In the genomic region with DNA sequence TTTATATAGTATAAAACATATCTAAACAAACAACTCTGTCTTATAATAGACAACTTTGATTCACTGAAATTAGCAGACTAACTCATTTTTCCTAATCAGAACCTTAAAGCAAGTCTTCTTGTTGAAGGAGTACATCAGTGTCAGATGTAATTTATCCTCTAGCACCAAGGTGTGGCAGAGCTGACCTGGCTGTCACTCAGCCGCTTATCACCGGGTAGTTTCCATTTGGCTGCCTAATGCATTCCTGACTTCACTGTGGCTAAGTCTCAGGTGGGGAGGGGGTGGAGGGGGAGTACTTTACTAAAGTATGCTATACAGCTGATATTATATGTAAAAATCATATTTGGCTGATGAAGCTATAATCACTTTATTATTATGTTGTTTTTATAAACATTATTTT, we compare ENCODE assay signal across 13 cellular contexts.
A peak's percentile ranks its signal among the peaks of the same experiment; 100 is the strongest.
DNase-seq lines count a peak whose midpoint lies in the region; ATAC-seq, FAIRE-seq and TF ChIP-seq lines count a peak whose summit lies in the region.
"Had no signal": no experiment of that assay in that cellular context is flagged by ENCODE, and none has a peak within 500 bp of the region (broad histone marks: within the 10 kb centered on the region; RNA-seq: fewer than 3 reads in every experiment).

No MANE protein-coding gene starts in this region.

- peak overlapping the region; percentile 24; the same call in 1 of the 2 replicates for H3K4me2 ChIP-seq in KMS-11
- H3K4me2 ChIP-seq in mammary epithelial cell (ENCODE audit: insufficient read depth, low read depth, low read length), result peak overlapping the region; percentile 40
- H3K4me2 ChIP-seq in osteoblast (ENCODE audit: insufficient read depth, low read length), result peak overlapping the region; percentile 77

- CTCF ChIA-PET in activated CD4-positive, alpha-beta T cell treated with anti-CD3 and anti-CD28 coated beads for 36 hours (lab: Charles Lee), result interaction anchor here (1.1 to 1.6 kb wide), 2 partner anchors 10 to 37 kb away, joined by 4 to 5 read pairs; no protein-coding TSS in a partner anchor
- CTCF ChIA-PET in mammary epithelial cell (lab: Charles Lee; ENCODE audit: low non-redundant PET), result interaction anchor here (0.7 kb wide), 1 partner anchor 210 kb away, joined by 3 read pairs; no protein-coding TSS in a partner anchor

- in situ Hi-C loops in mammary epithelial cell (cut with MboI; ENCODE audit: low sequenced_read_pairs in 2 of 2), result no loop called here

- WGBS in mammary epithelial cell (ENCODE audit: low coverage, missing lambda C conversion rate), result 90% methylated on average over 2 of the region's 2 CpGs

- no peak overlapping the region for H3K27ac ChIP-seq in KMS-11
- no peak overlapping the region for H3K27ac ChIP-seq in mammary epithelial cell (ENCODE audit: insufficient read depth, low read depth, low read length)
- H3K27ac ChIP-seq in osteoblast (ENCODE audit: low read depth, low read length), result peak overlapping the region; percentile 52
- H3K27ac ChIP-seq: esophagus squamous epithelium, psoas muscle had no signal

- intact Hi-C loops in activated CD4-positive, alpha-beta T cell treated with anti-CD3 and anti-CD28 coated beads for 36 hours (cut with DNase I, micrococcal nuclease), result loop anchor here (1.0 kb wide), 1 partner anchor 37 kb away; no protein-coding TSS in a partner anchor
- intact Hi-C loops in mammary epithelial cell (cut with micrococcal nuclease), result no loop called here

- no peak for TF ChIP-seq CTCF in KMS-11 (conservative IDR thresholded peaks at IDR 0.05; ENCODE audit: low read depth, low read length)
- no peak for TF ChIP-seq CTCF in mammary epithelial cell (conservative IDR thresholded peaks at IDR 0.05 in 1 of 2, IDR thresholded peaks at IDR 0.05 in 1 of 2; ENCODE audit: extremely low read depth in 1 of 2, insufficient read depth in 1 of 2, low read depth in 1 of 2, low read length in 2 of 2)
- TF ChIP-seq CTCF in osteoblast (IDR thresholded peaks at IDR 0.05; ENCODE audit: extremely low read depth, low read depth, low read length), result no peak

- H3K9ac ChIP-seq in KMS-11, result no peak overlapping the region
- no peak overlapping the region for H3K9ac ChIP-seq in mammary epithelial cell (ENCODE audit: insufficient read depth, low read length)

- H2AFZ ChIP-seq in KMS-11 (ENCODE audit: low read depth) (no peak overlapping the region), mammary epithelial cell (ENCODE audit: low read depth, low read length) (no peak overlapping the region), osteoblast (ENCODE audit: low read length) (no peak overlapping the region)

- POLR2A ChIA-PET in activated CD4-positive, alpha-beta T cell treated with anti-CD3 and anti-CD28 coated beads for 36 hours (lab: Charles Lee), result interaction anchor here (2.1 kb wide), 1 partner anchor 37 kb away, joined by 11 read pairs; no protein-coding TSS in a partner anchor

- dilution Hi-C loops in mammary epithelial cell (cut with HindIII; ENCODE audit: low sequenced_read_pairs), result no loop called here

- H3K9me3 ChIP-seq in mammary epithelial cell (replicated peaks; ENCODE audit: insufficient read depth, low read length), result no peaks in the 10 kb centered on the region
- no peaks in the 10 kb centered on the region for H3K9me3 ChIP-seq in osteoblast (ENCODE audit: low read depth, low read length)
- H3K9me3 ChIP-seq: esophagus squamous epithelium, psoas muscle had no signal

- H3K9me3 Mint-ChIP-seq in activated CD4-positive, alpha-beta T cell treated with anti-CD3 and anti-CD28 coated beads for 36 hours (ENCODE audit: low read depth), result no peaks in the 10 kb centered on the region
- H3K9me3 Mint-ChIP-seq: stimulated activated effector memory CD8-positive, alpha-beta T cell treated with anti-CD3 and anti-CD28 coated beads, Interleukin-12 subunit alpha, Interleukin-12 subunit beta, amount 100 ng/mL, for 72 hours had no signal

- no peak for FAIRE-seq in GM12892 (lab: Jason Lieb, UNC)

- TF ChIP-seq POLR2A in GM12892 (IDR thresholded peaks at IDR 0.05; ENCODE audit: low read depth, low read length), result no peak

- H3K36me3 ChIP-seq in KMS-11 (ENCODE audit: insufficient read depth) (no peaks in the 10 kb centered on the region), mammary epithelial cell (ENCODE audit: insufficient read depth, low read length) (no peaks in the 10 kb centered on the region), osteoblast (ENCODE audit: insufficient read depth, low read length) (peaks cover 16% of the 10 kb centered on the region)

- H4K20me1 ChIP-seq in KMS-11 (ENCODE audit: insufficient read depth), result 0 out of 2 replicates have a peak, but pooled peaks cover 4% of the 10 kb centered on the region
- peaks cover 2% of the 10 kb centered on the region for H4K20me1 ChIP-seq in mammary epithelial cell (ENCODE audit: insufficient read depth, low read length)
- peaks cover under 1% of the 10 kb centered on the region for H4K20me1 ChIP-seq in osteoblast (ENCODE audit: insufficient read depth, low read length)

- H3K4me1 ChIP-seq in KMS-11 (ENCODE audit: low read depth, poor library complexity, severe bottlenecking) (peaks cover 42% of the 10 kb centered on the region), mammary epithelial cell (ENCODE audit: insufficient read depth, low read length) (peaks cover 15% of the 10 kb centered on the region), osteoblast (ENCODE audit: insufficient read depth, low read length) (peaks cover 65% of the 10 kb centered on the region)
- H3K4me1 ChIP-seq: psoas muscle had no signal

- H3K79me2 ChIP-seq in KMS-11 (ENCODE audit: insufficient read depth, low read depth) (no peaks in the 10 kb centered on the region), mammary epithelial cell (ENCODE audit: insufficient read depth, low read length) (peaks cover 34% of the 10 kb centered on the region), osteoblast (ENCODE audit: insufficient read depth, low read length) (peaks cover 92% of the 10 kb centered on the region)

- no peak for ATAC-seq in activated CD4-positive, alpha-beta T cell treated with anti-CD3 and anti-CD28 coated beads for 36 hours
- no peak for ATAC-seq in HG03095 (IDR thresholded peaks at IDR 0.05; ENCODE audit: unreplicated experiment)

- H3K4me1 Mint-ChIP-seq in activated CD4-positive, alpha-beta T cell treated with anti-CD3 and anti-CD28 coated beads for 36 hours, result peaks cover 52% of the 10 kb centered on the region

- BruUV-seq in mammary epithelial cell (replicated peaks; lab: Mats Ljungman, UMichigan), result no TSS peak

- DNase-seq in activated CD4-positive, alpha-beta T cell treated with anti-CD3 and anti-CD28 coated beads for 36 hours, result peak; percentile 17
- DNase-seq in activated CD4-positive, alpha-beta T cell treated with anti-CD3 and anti-CD28 coated beads, Interleukin-2, amount 50 U/mL, for 48 hours, result no peak
- DNase-seq in mammary epithelial cell (no peak), osteoblast (ENCODE audit: insufficient read length, low spot score, missing footprints) (no peak), GM12892 (ENCODE audit: insufficient read length) (no peak)
- no peak for DNase-seq in activated effector memory CD4-positive, alpha-beta T cell treated with Interleukin-2 at 50 U/mL for 16 hours
- DNase-seq: esophagus squamous epithelium, midbrain, NCI-H1436 treated with DMSO at 0.1 percent for 48 hours, psoas muscle had no signal

- peak overlapping the region; percentile 70 for H3K27ac Mint-ChIP-seq in activated CD4-positive, alpha-beta T cell treated with anti-CD3 and anti-CD28 coated beads for 36 hours

- H3K36me3 Mint-ChIP-seq in activated CD4-positive, alpha-beta T cell treated with anti-CD3 and anti-CD28 coated beads for 36 hours (ENCODE audit: low read depth), result peaks cover 10% of the 10 kb centered on the region

- H3K4me3 ChIP-seq in KMS-11 (IDR thresholded peaks at IDR 0.05; ENCODE audit: insufficient read depth, low read depth, low read length) (no peak overlapping the region), mammary epithelial cell (replicated peaks in 1 of 3; ENCODE audit: insufficient read depth in 1 of 3, low read depth in 2 of 3, low read length in 3 of 3) (no peak overlapping the region), osteoblast (ENCODE audit: insufficient read depth, low read length) (no peak overlapping the region)
- H3K4me3 ChIP-seq: esophagus squamous epithelium, psoas muscle had no signal

- H3K27me3 ChIP-seq in KMS-11 (ENCODE audit: insufficient read depth, low read depth) (no peaks in the 10 kb centered on the region), mammary epithelial cell (ENCODE audit: insufficient read depth, low read length) (no peaks in the 10 kb centered on the region), osteoblast (ENCODE audit: insufficient read depth, low read length) (no peaks in the 10 kb centered on the region)
- H3K27me3 ChIP-seq: esophagus squamous epithelium had no signal

- H3K27me3 Mint-ChIP-seq in activated CD4-positive, alpha-beta T cell treated with anti-CD3 and anti-CD28 coated beads for 36 hours, result no peaks in the 10 kb centered on the region

- no peak overlapping the region for H3K4me3 Mint-ChIP-seq in activated CD4-positive, alpha-beta T cell treated with anti-CD3 and anti-CD28 coated beads for 36 hours
- H3K4me3 Mint-ChIP-seq: stimulated activated effector memory CD8-positive, alpha-beta T cell treated with anti-CD3 and anti-CD28 coated beads, Interleukin-12 subunit alpha, Interleukin-12 subunit beta, amount 100 ng/mL, for 72 hours had no signal

Comparison
In these comparisons a context has a peak if more than half of its experiments do, and no peak if none do; other contexts are left out.
1. H3K4me2 ChIP-seq: peak in every context shown above with its lines; median percentile 77 in osteoblast; 40 in mammary epithelial cell; 24 in KMS-11.